In the genomic region with DNA sequence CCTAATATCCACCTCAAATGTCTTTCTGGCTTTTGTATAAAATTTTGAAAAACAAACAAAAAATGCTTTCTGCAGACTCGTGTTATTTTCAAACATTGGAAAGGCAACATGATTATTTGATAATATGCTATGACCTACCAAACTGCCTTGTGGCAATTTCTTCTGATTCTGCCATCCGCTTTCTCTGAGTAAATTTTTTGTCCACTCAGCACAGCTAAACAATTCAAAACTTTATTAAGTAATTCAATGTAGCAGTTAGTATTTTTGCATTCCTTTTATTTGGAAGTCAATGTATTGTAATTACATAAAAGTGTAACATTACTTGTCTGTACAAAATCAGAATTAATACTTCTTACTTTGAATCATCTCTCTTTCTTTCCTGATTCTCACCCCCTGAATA, we compare ENCODE assay signal across 37 cellular contexts.
DNase-seq lines count a peak whose midpoint lies in the region; ATAC-seq, FAIRE-seq and TF ChIP-seq lines count a peak whose summit lies in the region.
"Had no signal": no experiment of that assay in that cellular context is flagged by ENCODE, and none has a peak within 500 bp of the region (broad histone marks: within the 10 kb centered on the region; RNA-seq: fewer than 3 reads in every experiment).

No MANE protein-coding gene starts in this region.

- no peaks in the 10 kb centered on the region for H3K79me1 ChIP-seq in neuronal stem cell (ENCODE audit: low read depth, low read length)

- H3K36me3 Mint-ChIP-seq in WTC11: peaks cover 3% of the 10 kb centered on the region; the same call in 1 of the 2 replicates
- H3K36me3 Mint-ChIP-seq: CD14-positive monocyte; CD4-positive, alpha-beta memory T cell; CD4-positive, CD25-positive, alpha-beta regulatory T cell; CD8-positive, alpha-beta memory T cell; CD8-positive, alpha-beta T cell had no signal

- no peaks in the 10 kb centered on the region for H3K4me1 ChIP-seq in HepG2 (ENCODE audit: insufficient read depth, low read length)
- no peaks in the 10 kb centered on the region for H3K4me1 ChIP-seq in right lobe of liver
- no peaks in the 10 kb centered on the region for H3K4me1 ChIP-seq in K562 (replicated peaks in 1 of 2; ENCODE audit: control insufficient read depth in 2 of 2, insufficient read depth in 2 of 2, low read length in 2 of 2)
- H3K4me1 ChIP-seq in neuronal stem cell (ENCODE audit: control insufficient read depth in 2 of 2, insufficient read depth in 1 of 2, low read depth in 1 of 2, low read length in 2 of 2): no peaks in the 10 kb centered on the region
- H3K4me1 ChIP-seq: A549; BE2C; BLaER1; BLaER1 treated with 17β-estradiol and CSF1 and Interleukin-3, amounts not matched to agents 10 nM and 100 nM; Caco-2 had no signal

- peaks cover 15% of the 10 kb centered on the region for H3K9me3 Mint-ChIP-seq in WTC11
- H3K9me3 Mint-ChIP-seq: CD8-positive, alpha-beta T cell had no signal

- no peak overlapping the region for H3K4me3 Mint-ChIP-seq in WTC11
- H3K4me3 Mint-ChIP-seq: B cell; CD14-positive monocyte; CD4-positive, alpha-beta memory T cell; CD4-positive, alpha-beta T cell; CD4-positive, CD25-positive, alpha-beta regulatory T cell; CD8-positive, alpha-beta memory T cell; CD8-positive, alpha-beta T cell had no signal

- H2BK120ac ChIP-seq in neuronal stem cell (ENCODE audit: low read depth, low read length): no peak overlapping the region

- H4K91ac ChIP-seq in neuronal stem cell (ENCODE audit: low read depth, low read length, poor library complexity): no peak overlapping the region

- H3K23ac ChIP-seq in neuronal stem cell (ENCODE audit: low read depth, low read length, poor library complexity): no peak overlapping the region

- H4K8ac ChIP-seq in neuronal stem cell (ENCODE audit: low read depth, low read length): no peak overlapping the region

- H3K4ac ChIP-seq in neuronal stem cell (ENCODE audit: low read length): no peak overlapping the region

- ATAC-seq in HepG2: no peak
- no peak for ATAC-seq in right lobe of liver
- no peak for ATAC-seq in K562
- ATAC-seq in WTC11: no peak
- ATAC-seq: A549; CD8-positive, alpha-beta T cell had no signal

- H3K27me3 ChIP-seq in HepG2 (ENCODE audit: control insufficient read depth in 1 of 2, insufficient read depth in 2 of 2, low read length in 2 of 2) (no peaks in the 10 kb centered on the region), right lobe of liver (no peaks in the 10 kb centered on the region), SU-DHL-6 (ENCODE audit: low read length) (no peaks in the 10 kb centered on the region), K562 (ENCODE audit: control insufficient read depth in 2 of 2, insufficient read depth in 2 of 2, low read length in 2 of 2) (no peaks in the 10 kb centered on the region), neuronal stem cell (ENCODE audit: control insufficient read depth in 3 of 3, insufficient read depth in 3 of 3, low read depth in 1 of 3, low read length in 3 of 3) (no peaks in the 10 kb centered on the region)
- H3K27me3 ChIP-seq: BE2C; BLaER1; BLaER1 treated with 17β-estradiol and CSF1 and Interleukin-3, amounts not matched to agents 10 nM and 100 nM had no signal

- under 1% methylated on average over 2 of the region's 2 CpGs for WGBS in HepG2 (ENCODE audit: low lambda C conversion rate)
- WGBS in right lobe of liver (ENCODE audit: insufficient coverage, low coverage, low lambda C conversion rate, missing lambda C conversion rate): 47% methylated on average over 2 of the region's 2 CpGs
- 0% methylated on average over 2 of the region's 2 CpGs for WGBS in K562 (ENCODE audit: insufficient coverage, low coverage, missing lambda C conversion rate)
- no CpG with 5 or more reads among the region's 2 CpGs for WGBS in neuronal stem cell (ENCODE audit: extremely low coverage in 2 of 2, insufficient read length in 2 of 2, insufficient replicate concordance in 1 of 2), 2 donors

- H2BK15ac ChIP-seq in neuronal stem cell (ENCODE audit: low read length): no peak overlapping the region

- no peaks in the 10 kb centered on the region for H3K36me3 ChIP-seq in HepG2 (replicated peaks in 1 of 2; ENCODE audit: control insufficient read depth in 1 of 2, insufficient read depth in 2 of 2, low read length in 2 of 2)
- no peaks in the 10 kb centered on the region for H3K36me3 ChIP-seq in right lobe of liver
- no peaks in the 10 kb centered on the region; the same call in 1 of the 2 replicates for H3K36me3 ChIP-seq in SU-DHL-6 (ENCODE audit: low read length)
- no peaks in the 10 kb centered on the region for H3K36me3 ChIP-seq in K562 (ENCODE audit: control insufficient read depth, insufficient read depth, low read length)
- no peaks in the 10 kb centered on the region for H3K36me3 ChIP-seq in neuronal stem cell (replicated peaks in 1 of 2; ENCODE audit: control insufficient read depth in 2 of 2, insufficient read depth in 2 of 2, low read length in 2 of 2)
- H3K36me3 ChIP-seq: BE2C; BLaER1; BLaER1 treated with 17β-estradiol and CSF1 and Interleukin-3, amounts not matched to agents 10 nM and 100 nM had no signal

- H3K9me3 ChIP-seq in HepG2 (ENCODE audit: low read length): no peaks in the 10 kb centered on the region
- no peaks in the 10 kb centered on the region for H3K9me3 ChIP-seq in right lobe of liver
- no peaks in the 10 kb centered on the region for H3K9me3 ChIP-seq in SU-DHL-6 (ENCODE audit: insufficient read depth, low read length)
- no peaks in the 10 kb centered on the region for H3K9me3 ChIP-seq in K562 (replicated peaks; ENCODE audit: control insufficient read depth, insufficient read depth, low read depth, low read length)
- H3K9me3 ChIP-seq in neuronal stem cell (replicated peaks in 1 of 2; ENCODE audit: control insufficient read depth in 2 of 2, insufficient read depth in 1 of 2, low read depth in 1 of 2, low read length in 2 of 2): no peaks in the 10 kb centered on the region
- H3K9me3 ChIP-seq: A549; BE2C; BLaER1; BLaER1 treated with 17β-estradiol and CSF1 and Interleukin-3, amounts not matched to agents 10 nM and 100 nM; Caco-2 had no signal

- H2BK5ac ChIP-seq in neuronal stem cell (ENCODE audit: low read length): no peak overlapping the region

- no peak overlapping the region for H3K4me2 ChIP-seq in HepG2 (ENCODE audit: low read depth, low read length)
- H3K4me2 ChIP-seq in SU-DHL-6 (ENCODE audit: low read depth, low read length, poor library complexity, severe bottlenecking): no peak overlapping the region
- no peak overlapping the region for H3K4me2 ChIP-seq in K562 (ENCODE audit: insufficient read depth, low read length)
- no peak overlapping the region for H3K4me2 ChIP-seq in neuronal stem cell (ENCODE audit: insufficient read depth, low read length, poor library complexity, severe bottlenecking)
- H3K4me2 ChIP-seq: A549; BLaER1; BLaER1 treated with 17β-estradiol and CSF1 and Interleukin-3, amounts not matched to agents 10 nM and 100 nM had no signal

- no peak overlapping the region for H2AK5ac ChIP-seq in neuronal stem cell (ENCODE audit: low read depth, low read length)

- TF ChIP-seq EP300 in HepG2 (IDR thresholded peaks at IDR 0.05; ENCODE audit: low read depth in 2 of 2, low read length in 2 of 2): no peak
- no peak for TF ChIP-seq EP300 in HepG2 (CRISPR knock-in tag; IDR thresholded peaks at IDR 0.05; ENCODE audit: borderline replicate concordance)
- TF ChIP-seq EP300 in K562 (IDR thresholded peaks at IDR 0.05; ENCODE audit: low read length): no peak

- H3K18ac ChIP-seq in neuronal stem cell (ENCODE audit: low read length): no peak overlapping the region

- POLR2A ChIA-PET in HepG2 (lab: Yijun Ruan, JAX): no interaction called here
- POLR2A ChIA-PET in K562 (lab: Yijun Ruan, JAX): no interaction called here
- POLR2A ChIA-PET in WTC11 (lab: Charles Lee): no interaction called here

- H3K9me2 ChIP-seq in SU-DHL-6 (replicated peaks; ENCODE audit: insufficient read depth, low read length): no peaks in the 10 kb centered on the region

- CTCF ChIA-PET in HepG2 (lab: Yijun Ruan, JAX; ENCODE audit: low intra/inter-chr PET ratio, low total read pairs): no interaction called here
- CTCF ChIA-PET in K562 (lab: Yijun Ruan, JAX; ENCODE audit: low intra/inter-chr PET ratio): no interaction called here
- CTCF ChIA-PET in WTC11 (lab: Charles Lee): no interaction called here

- no peak overlapping the region for H3K27ac Mint-ChIP-seq in WTC11
- H3K27ac Mint-ChIP-seq: B cell; CD14-positive monocyte; CD4-positive, alpha-beta memory T cell; CD4-positive, alpha-beta T cell; CD4-positive, CD25-positive, alpha-beta regulatory T cell; CD8-positive, alpha-beta memory T cell; CD8-positive, alpha-beta T cell had no signal

- TF ChIP-seq CTCF in HepG2 (CRISPR knock-in tag; IDR thresholded peaks at IDR 0.05) (no peak), right lobe of liver (IDR thresholded peaks at IDR 0.05) (no peak), SU-DHL-6 (IDR thresholded peaks at IDR 0.05; ENCODE audit: insufficient read depth, low read length, poor library complexity, severe bottlenecking) (no peak), K562 (IDR thresholded peaks at IDR 0.05 in 2 of 3, conservative IDR thresholded peaks at IDR 0.05 in 1 of 3; ENCODE audit: insufficient read depth in 2 of 3, low read depth in 1 of 3, low read length in 3 of 3) (no peak), WTC11 (IDR thresholded peaks at IDR 0.05) (no peak)

- H2AFZ ChIP-seq in HepG2 (ENCODE audit: low read length) (no peak overlapping the region), SU-DHL-6 (ENCODE audit: low read depth, low read length, severe bottlenecking) (peak overlapping the region; percentile 80), K562 (ENCODE audit: low read depth, low read length) (no peak overlapping the region), neuronal stem cell (ENCODE audit: low read length) (peak overlapping the region; percentile 29)

- H3K27me3 Mint-ChIP-seq in WTC11 (ENCODE audit: low read depth): no peaks in the 10 kb centered on the region; the same call in none of the 2 replicates
- H3K27me3 Mint-ChIP-seq: B cell; CD4-positive, alpha-beta memory T cell; CD4-positive, alpha-beta T cell; CD4-positive, CD25-positive, alpha-beta regulatory T cell; CD8-positive, alpha-beta memory T cell had no signal

- no peaks in the 10 kb centered on the region for H3K4me1 Mint-ChIP-seq in WTC11
- H3K4me1 Mint-ChIP-seq: B cell; CD14-positive monocyte; CD4-positive, alpha-beta memory T cell; CD4-positive, CD25-positive, alpha-beta regulatory T cell; CD8-positive, alpha-beta memory T cell had no signal

- H4K20me1 ChIP-seq in HepG2 (ENCODE audit: insufficient read depth, low read length) (no peaks in the 10 kb centered on the region; the same call in 1 of the 2 replicates), SU-DHL-6 (ENCODE audit: low read depth, low read length) (no peaks in the 10 kb centered on the region), K562 (replicated peaks; ENCODE audit: control insufficient read depth, insufficient read depth, low read length) (no peaks in the 10 kb centered on the region)
- H4K20me1 ChIP-seq: BLaER1; BLaER1 treated with 17β-estradiol and CSF1 and Interleukin-3, amounts not matched to agents 10 nM and 100 nM had no signal

- H3K14ac ChIP-seq in neuronal stem cell (ENCODE audit: low read length): no peak overlapping the region

- H3K79me2 ChIP-seq in HepG2 (ENCODE audit: insufficient read depth, low read length): no peaks in the 10 kb centered on the region
- H3K79me2 ChIP-seq in SU-DHL-6 (ENCODE audit: insufficient read depth, low read length): no peaks in the 10 kb centered on the region
- no peaks in the 10 kb centered on the region for H3K79me2 ChIP-seq in K562 (ENCODE audit: control insufficient read depth, insufficient read depth, low read length)

- intact Hi-C loops in HepG2 (cut with micrococcal nuclease; ENCODE audit: unreplicated experiment): no loop called here
- intact Hi-C loops in right lobe of liver (cut with DNase I): no loop called here
- intact Hi-C loops in K562 (cut with micrococcal nuclease): no loop called here

- H3K27ac ChIP-seq in HepG2 (ENCODE audit: extremely low read length, insufficient read depth, low read length) (no peak overlapping the region), right lobe of liver (no peak overlapping the region), SU-DHL-6 (ENCODE audit: low read depth, low read length) (no peak overlapping the region), K562 (ENCODE audit: extremely low read depth, low read depth, low read length) (no peak overlapping the region), neuronal stem cell (replicated peaks; ENCODE audit: low read length) (no peak overlapping the region)
- H3K27ac ChIP-seq: 22Rv1; A549; BLaER1; BLaER1 treated with 17β-estradiol and CSF1 and Interleukin-3, amounts not matched to agents 10 nM and 100 nM; C4-2B had no signal

- TF ChIP-seq RAD21 in HepG2 (CRISPR knock-in tag; IDR thresholded peaks at IDR 0.05) (no peak), K562 (CRISPR knock-in tag; conservative IDR thresholded peaks at IDR 0.05 in 1 of 2, IDR thresholded peaks at IDR 0.05 in 1 of 2) (no peak)

- H3K9me1 ChIP-seq in K562 (ENCODE audit: control insufficient read depth, insufficient read depth, low read length): no peaks in the 10 kb centered on the region

- DNase-seq in HepG2 (ENCODE audit: low spot score) (no peak), right lobe of liver (no peak), K562 (ENCODE audit: extremely low read depth in 1 of 4, low spot score in 3 of 4) (no peak), neuronal stem cell (ENCODE audit: low spot score) (no peak), WTC11 (ENCODE audit: low spot score) (no peak), hepatic stellate cell (ENCODE audit: low spot score) (no peak), hypothalamus (lab: John Stamatoyannopoulos, UW) (no peak)
- DNase-seq: 8988T; ACHN; AML-193; BE2C; C1 segment of cervical spinal cord; Caco-2; Calu3; CD4-positive, alpha-beta memory T cell; CD4-positive, alpha-beta T cell; CD4-positive, CD25-positive, alpha-beta regulatory T cell; CD8-positive, alpha-beta memory T cell; CD8-positive, alpha-beta T cell; COR-L47; DMS 273 treated with DMSO at 0.1 percent for 48 hours; DMS153; DMS53; DMS79; DMS79 treated with DMSO at 0.1 percent for 48 hours; DND-41; EL had no signal

- FAIRE-seq in HepG2 (lab: Jason Lieb, UNC): no peak
- FAIRE-seq in K562 (lab: Jason Lieb, UNC): no peak
- FAIRE-seq: A204.1, A549, D721Med had no signal

- H2BK12ac ChIP-seq in neuronal stem cell (ENCODE audit: low read length): no peak overlapping the region

- H3K9ac ChIP-seq in HepG2 (ENCODE audit: insufficient read depth, low read depth, low read length) (no peak overlapping the region), SU-DHL-6 (ENCODE audit: low read length) (no peak overlapping the region), K562 (ENCODE audit: insufficient read depth in 1 of 2, low read depth in 2 of 2, low read length in 2 of 2) (no peak overlapping the region), neuronal stem cell (ENCODE audit: low read depth, low read length, poor library complexity) (no peak overlapping the region)
- H3K9ac ChIP-seq: BLaER1; BLaER1 treated with 17β-estradiol and CSF1 and Interleukin-3, amounts not matched to agents 10 nM and 100 nM had no signal

- BruUV-seq in HepG2 (replicated peaks; lab: Mats Ljungman, UMichigan): no TSS peak
- no TSS peak for BruUV-seq in K562 (replicated peaks; lab: Mats Ljungman, UMichigan)

- in situ Hi-C loops in HepG2 (cut with HindIII; ENCODE audit: extremely low pct_ligation_motif_present, low pct_unique_long_range_greater_than_20kb) (no loop called here), K562 (cut with MboI) (loop anchor here (25.0 kb wide), 1 partner anchor 1874 kb away; no protein-coding TSS in a partner anchor)

- TF ChIP-seq POLR2A in HepG2 (IDR thresholded peaks at IDR 0.05; ENCODE audit: insufficient read depth in 1 of 2, low read depth in 2 of 2, low read length in 2 of 2) (no peak), right lobe of liver (IDR thresholded peaks at IDR 0.05) (no peak), K562 (conservative IDR thresholded peaks at IDR 0.05) (no peak)

- H3K4me3 ChIP-seq in HepG2 (replicated peaks in 1 of 3; ENCODE audit: insufficient read depth in 1 of 3, low read depth in 2 of 3, low read length in 3 of 3): no peak overlapping the region
- no peak overlapping the region for H3K4me3 ChIP-seq in right lobe of liver
- H3K4me3 ChIP-seq in SU-DHL-6 (ENCODE audit: insufficient read depth, low read length, poor library complexity, severe bottlenecking): no peak overlapping the region
- no peak overlapping the region for H3K4me3 ChIP-seq in K562
- no peak overlapping the region for H3K4me3 ChIP-seq in neuronal stem cell (ENCODE audit: low read length in 2 of 2)
- H3K4me3 ChIP-seq: A549; BLaER1; BLaER1 treated with 17β-estradiol and CSF1 and Interleukin-3, amounts not matched to agents 10 nM and 100 nM had no signal

- no peaks in the 10 kb centered on the region for H3F3A ChIP-seq in SU-DHL-6 (ENCODE audit: insufficient read depth)

Comparison
In these comparisons a context has a peak if more than half of its experiments do, and no peak if none do; other contexts are left out.
1. H2AFZ ChIP-seq: peak in SU-DHL-6 (single experiment) and neuronal stem cell (single experiment); none in HepG2 (single experiment) and K562 (single experiment).